Comparison of ENCODE assay signal across 21 cellular contexts in genomic region chr1:175830500-175830899, GRCh38.
"Had no signal": no experiment of that assay in that cellular context is flagged by ENCODE, and none has a peak within 500 bp of the region (broad histone marks: within the 10 kb centered on the region; RNA-seq: fewer than 3 reads in every experiment).

No MANE protein-coding gene starts in this region.

- H3K27ac ChIP-seq: brain microvascular endothelial cell, coronary artery, esophagus squamous epithelium, heart right ventricle, left ventricle myocardium inferior, neutrophil, pancreas, thoracic aorta, upper lobe of right lung had no signal

- H3K4me3 Mint-ChIP-seq: activated T-cell treated with anti-CD3 and anti-CD28 coated beads, Interleukin-2, amount 50 U/mL, for 72 hours; naive B cell; stimulated activated naive B cell treated with anti-CD40 and anti-IgM and Interleukin-4, amounts not matched to agents 10 μg/mL and 1 μg/mL and 100 μg/mL, for 72 hours had no signal

- FAIRE-seq: pancreas, TTC549 had no signal

- H3K27me3 Mint-ChIP-seq: naive B cell; stimulated activated naive B cell treated with anti-CD40 and anti-IgM and Interleukin-4, amounts not matched to agents 10 μg/mL and 1 μg/mL and 100 μg/mL, for 72 hours had no signal

- H3K36me3 ChIP-seq: brain microvascular endothelial cell, esophagus squamous epithelium, heart right ventricle, left ventricle myocardium inferior, neutrophil, pancreas, thoracic aorta, upper lobe of right lung had no signal

- H3K9me3 ChIP-seq: esophagus squamous epithelium, heart right ventricle, left ventricle myocardium inferior, neutrophil, pancreas, thoracic aorta, upper lobe of right lung had no signal

- H3K4me1 ChIP-seq: esophagus squamous epithelium, heart right ventricle, left ventricle myocardium inferior, pancreas, upper lobe of right lung had no signal

- H3K4me1 Mint-ChIP-seq: naive B cell; stimulated activated naive B cell treated with anti-CD40 and anti-IgM and Interleukin-4, amounts not matched to agents 10 μg/mL and 1 μg/mL and 100 μg/mL, for 72 hours had no signal

- ATAC-seq: activated CD4-positive, CD25-positive, alpha-beta regulatory T cell treated with anti-CD3 and anti-CD28 coated beads, Interleukin-2, amount 50 U/mL, for 24 hours; activated T-cell treated with anti-CD3 and anti-CD28 coated beads, Interleukin-2, amount 50 U/mL, for 72 hours; heart right ventricle; pancreas; stimulated activated naive B cell treated with anti-CD40 and anti-IgM and Interleukin-4, amounts not matched to agents 10 μg/mL and 1 μg/mL and 100 μg/mL, for 72 hours; upper lobe of right lung had no signal

- DNase-seq: activated CD4-positive, alpha-beta T cell treated with anti-CD3 and anti-CD28 coated beads, Interleukin-2, amount 50 U/mL, for 1 hour; activated CD8-positive, alpha-beta memory T cell treated with anti-CD3 and anti-CD28 coated beads, Interleukin-2, amount 50 U/mL, for 4 hours; activated effector memory CD4-positive, alpha-beta T cell treated with anti-CD3 and anti-CD28 coated beads, Interleukin-2, amount 50 U/mL, for 16 hours; activated naive CD4-positive, alpha-beta T cell treated with anti-CD3 and anti-CD28 coated beads, Interleukin-2, amount 50 U/mL, for 16 hours; activated T-cell treated with anti-CD3 and anti-CD28 coated beads, Interleukin-2, amount 50 U/mL, for 72 hours; aorta; brain microvascular endothelial cell; esophagus squamous epithelium; heart right ventricle; kidney glomerular epithelial cell; left ventricle myocardium inferior; naive B cell; pancreas; stimulated activated naive B cell treated with anti-CD40 and anti-IgM and Interleukin-4, amounts not matched to agents 10 μg/mL and 1 μg/mL and 100 μg/mL, for 72 hours; T-helper 2 cell; upper lobe of right lung had no signal

- H3K36me3 Mint-ChIP-seq: naive B cell had no signal

- H3K27ac Mint-ChIP-seq: activated T-cell treated with anti-CD3 and anti-CD28 coated beads, Interleukin-2, amount 50 U/mL, for 72 hours; stimulated activated naive B cell treated with anti-CD40 and anti-IgM and Interleukin-4, amounts not matched to agents 10 μg/mL and 1 μg/mL and 100 μg/mL, for 72 hours had no signal

- H3K4me3 ChIP-seq: coronary artery, esophagus squamous epithelium, heart right ventricle, left ventricle myocardium inferior, pancreas, thoracic aorta, upper lobe of right lung had no signal
